9 cellular contexts compared by ENCODE assay signal in the genomic region with DNA sequence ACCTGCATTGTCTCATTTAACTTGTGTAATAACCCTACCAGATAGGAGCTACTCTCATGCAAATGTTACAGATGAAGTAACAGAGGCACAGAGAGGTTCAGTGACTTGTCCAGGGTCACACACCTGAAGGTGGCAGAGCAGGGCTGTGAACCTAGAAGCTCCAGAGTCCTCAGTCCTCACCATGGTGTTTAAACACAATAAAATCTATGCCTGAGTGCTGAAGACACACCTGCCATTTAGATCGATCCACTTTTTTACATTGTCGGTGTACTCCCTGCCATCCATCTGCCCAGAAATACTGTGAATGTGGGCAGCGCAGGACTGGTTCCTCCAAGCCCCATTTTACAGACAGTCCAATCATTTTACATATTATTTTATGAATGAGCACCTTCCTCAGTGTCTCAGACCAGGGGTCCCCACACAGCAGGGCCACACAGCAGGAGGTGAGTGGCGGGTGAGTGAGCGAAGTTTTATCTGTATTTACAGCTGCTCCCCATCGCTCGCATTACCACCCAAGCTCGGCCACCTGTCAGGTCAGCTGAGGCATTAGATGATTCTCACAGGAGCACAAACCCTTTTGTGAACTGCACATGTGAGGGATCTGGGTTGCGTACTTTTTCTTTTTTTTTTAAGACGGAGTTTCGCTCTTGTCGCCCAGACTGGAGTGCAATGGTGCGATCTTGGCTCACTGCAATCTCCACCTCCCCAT. TPM values are rescaled to one million over a fixed set of nuclear protein-coding genes. Genes with fewer than 3 reads are reported as not detected.
DNase-seq lines count a peak whose midpoint lies in the region; ATAC-seq and TF ChIP-seq lines count a peak whose summit lies in the region.
"Had no signal": no experiment of that assay in that cellular context is flagged by ENCODE, and none has a peak within 500 bp of the region (broad histone marks: within the 10 kb centered on the region; RNA-seq: fewer than 3 reads in every experiment).

No MANE protein-coding gene starts in this region.

- H3K4me1 ChIP-seq in lower lobe of right lung: peaks cover 97% of the 10 kb centered on the region
- H3K4me1 ChIP-seq in transverse colon: peaks cover 35 to 99% (median 95%) of the 10 kb centered on the region in 4 donors

- peak; percentile 55 for DNase-seq in activated naive CD4-positive, alpha-beta T cell treated with anti-CD3 and anti-CD28 coated beads for 36 hours
- no peak for DNase-seq in activated naive CD4-positive, alpha-beta T cell treated with anti-CD3 and anti-CD28 coated beads, Interleukin-2, amount 50 U/mL, for 16 hours
- DNase-seq in lower lobe of right lung (no peak), transverse colon (no peak)
- DNase-seq in activated CD8-positive, alpha-beta memory T cell treated with anti-CD3 and anti-CD28 coated beads for 24 hours: no peak
- DNase-seq: NCI-H1417 had no signal

- intact Hi-C loops in activated naive CD4-positive, alpha-beta T cell treated with anti-CD3 and anti-CD28 coated beads for 36 hours (cut with micrococcal nuclease): loop anchor here (2.0 to 5.0 kb wide), 3 partner anchors 37 to 722 kb away; no protein-coding TSS in a partner anchor
- intact Hi-C loops in lower lobe of right lung (cut with DNase I) (no loop called here), transverse colon (cut with DNase I; ENCODE audit: low total_unique reads) (loop anchor here (5.0 to 10.0 kb wide), 2 partner anchors 45 to 77 kb away; no protein-coding TSS in a partner anchor)

- no peaks in the 10 kb centered on the region for H3K9me3 Mint-ChIP-seq in activated naive CD4-positive, alpha-beta T cell treated with anti-CD3 and anti-CD28 coated beads for 36 hours
- no peaks in the 10 kb centered on the region for H3K9me3 Mint-ChIP-seq in activated naive CD8-positive, alpha-beta T cell (ENCODE audit: low read depth)

- H3K36me3 ChIP-seq in lower lobe of right lung (peaks cover 11% of the 10 kb centered on the region), transverse colon (no peaks in the 10 kb centered on the region)

- ATAC-seq in lower lobe of right lung (no peak), HG02588 (IDR thresholded peaks at IDR 0.05; ENCODE audit: unreplicated experiment) (no peak), HG03442 (IDR thresholded peaks at IDR 0.05; ENCODE audit: unreplicated experiment) (no peak)

- H3K27ac ChIP-seq in lower lobe of right lung (peak overlapping the region; percentile 100), transverse colon (peak overlapping the region; percentile 93 to 99 (median 99))

- no peaks in the 10 kb centered on the region for H3K27me3 Mint-ChIP-seq in activated naive CD4-positive, alpha-beta T cell treated with anti-CD3 and anti-CD28 coated beads for 36 hours (ENCODE audit: low read depth)
- H3K27me3 Mint-ChIP-seq in activated naive CD8-positive, alpha-beta T cell: no peaks in the 10 kb centered on the region

- peak overlapping the region; percentile 99 for H3K4me3 Mint-ChIP-seq in activated naive CD4-positive, alpha-beta T cell treated with anti-CD3 and anti-CD28 coated beads for 36 hours
- peak overlapping the region; percentile 94 for H3K4me3 Mint-ChIP-seq in activated naive CD8-positive, alpha-beta T cell

- CTCF ChIA-PET in activated naive CD4-positive, alpha-beta T cell treated with anti-CD3 and anti-CD28 coated beads for 36 hours (lab: Charles Lee): interaction anchor here (0.6 to 7.3 kb wide), 13 partner anchors 31 to 140 kb away, joined by 3 to 103 read pairs (median 4); no protein-coding TSS in a partner anchor

- peaks cover 71% of the 10 kb centered on the region for H3K36me3 Mint-ChIP-seq in activated naive CD4-positive, alpha-beta T cell treated with anti-CD3 and anti-CD28 coated beads for 36 hours (ENCODE audit: low read depth)
- H3K36me3 Mint-ChIP-seq in activated naive CD8-positive, alpha-beta T cell: peaks cover 24% of the 10 kb centered on the region

- no peak for TF ChIP-seq EP300 in transverse colon (IDR thresholded peaks at IDR 0.05; ENCODE audit: low read depth)

- no peak for TF ChIP-seq POLR2A in transverse colon (IDR thresholded peaks at IDR 0.05)

- TF ChIP-seq CTCF in lower lobe of right lung (IDR thresholded peaks at IDR 0.05) (no peak), transverse colon (IDR thresholded peaks at IDR 0.05) (no peak)

- H3K9me3 ChIP-seq in lower lobe of right lung (no peaks in the 10 kb centered on the region), transverse colon (no peaks in the 10 kb centered on the region)

- in situ Hi-C loops in transverse colon (cut with MboI; ENCODE audit: low pct_ligation_motif_present in 1 of 4, low pct_unique_long_range_greater_than_20kb in 1 of 4, low sequenced_read_pairs in 3 of 4): loop anchor here in 1 of 4 donors (10.0 kb wide), 1 partner anchor 85 kb away; no protein-coding TSS in a partner anchor

- peak overlapping the region; percentile 97 for H3K27ac Mint-ChIP-seq in activated naive CD4-positive, alpha-beta T cell treated with anti-CD3 and anti-CD28 coated beads for 36 hours
- H3K27ac Mint-ChIP-seq in activated naive CD8-positive, alpha-beta T cell: peak overlapping the region; percentile 100

- H3K4me3 ChIP-seq in lower lobe of right lung (peak overlapping the region; percentile 97), transverse colon (no peak overlapping the region)

- 80 to 92% methylated on average over 13 of the region's 13 CpGs for WGBS in transverse colon (ENCODE audit: low coverage in 1 of 2), 2 donors

- peaks cover 85% of the 10 kb centered on the region for H3K4me1 Mint-ChIP-seq in activated naive CD4-positive, alpha-beta T cell treated with anti-CD3 and anti-CD28 coated beads for 36 hours (ENCODE audit: low read depth)
- peaks cover 86% of the 10 kb centered on the region for H3K4me1 Mint-ChIP-seq in activated naive CD8-positive, alpha-beta T cell (ENCODE audit: low read depth)

- H3K27me3 ChIP-seq in lower lobe of right lung (ENCODE audit: low read depth): no peaks in the 10 kb centered on the region
- no peaks in the 10 kb centered on the region for H3K27me3 ChIP-seq in transverse colon

RNA-seq across cellular contexts. Expression of gene IL4R, which starts 5.6 kb away (rescaled TPM):
- total RNA-seq in activated naive CD4-positive, alpha-beta T cell treated with anti-CD3 and anti-CD28 coated beads for 36 hours: 100 to 1,000 TPM; 162 to 170 TPM
- total RNA-seq in lower lobe of right lung (143 TPM), transverse colon (100 to 1,000 TPM; 106 to 235 (median 156) TPM)

RNA-seq across cellular contexts. Expression of gene NSMCE1, which starts 50.8 kb away (rescaled TPM):
- 100 to 1,000 TPM; 112 to 117 TPM for total RNA-seq in activated naive CD4-positive, alpha-beta T cell treated with anti-CD3 and anti-CD28 coated beads for 36 hours
- total RNA-seq in lower lobe of right lung (53.0 TPM), transverse colon (10 to 100 TPM in 3 of 4 donors, 1 to 10 TPM in 1; 6.2 to 90.8 (median 27.2) TPM)
